ENCODE assay signal across 8 cellular contexts in genomic region chr4:38062088-38062893, GRCh38.
DNase-seq lines count a peak whose midpoint lies in the region; ATAC-seq lines count a peak whose summit lies in the region.

No MANE protein-coding gene starts in this region.

- H4K20me1 ChIP-seq in BLaER1: peaks cover 5% of the 10 kb centered on the region; the same call in 1 of the 2 replicates

- DNase-seq in NCI-H2029 (lab: John Stamatoyannopoulos, UW) (peak; percentile 54), kidney glomerular epithelial cell (lab: John Stamatoyannopoulos, UW) (peak; percentile 65)
- peak; percentile 20 to 54 (median 43) for DNase-seq in activated CD4-positive, CD25-positive, alpha-beta regulatory T cell (lab: John Stamatoyannopoulos, UW)
- peak; percentile 33 for DNase-seq in central memory CD4-positive, alpha-beta T cell
- DNase-seq in stimulated activated CD4-positive, alpha-beta T cell treated with anti-CD3 and anti-CD28 coated beads, Interleukin-1b, Interleukin-23, amount 100 ng/mL, for 48 hours: peak; percentile 65

- ATAC-seq in GM21515 (IDR thresholded peaks at IDR 0.05; ENCODE audit: unreplicated experiment): peak; percentile 70
- no peak for ATAC-seq in HG02884 (IDR thresholded peaks at IDR 0.05; ENCODE audit: unreplicated experiment)

- H3K4me2 ChIP-seq in BLaER1: peak overlapping the region; percentile 42

- no peak overlapping the region for H3K4me3 ChIP-seq in BLaER1

- no peak overlapping the region for H3K27ac ChIP-seq in BLaER1

- H3K36me3 ChIP-seq in BLaER1: peaks cover 49% of the 10 kb centered on the region

- no peaks in the 10 kb centered on the region for H3K9me3 ChIP-seq in BLaER1

- no peak overlapping the region for H3K9ac ChIP-seq in BLaER1

- no peaks in the 10 kb centered on the region for H3K27me3 ChIP-seq in BLaER1

- H3K4me1 ChIP-seq in BLaER1: peaks cover 40% of the 10 kb centered on the region
